In the genomic region with DNA sequence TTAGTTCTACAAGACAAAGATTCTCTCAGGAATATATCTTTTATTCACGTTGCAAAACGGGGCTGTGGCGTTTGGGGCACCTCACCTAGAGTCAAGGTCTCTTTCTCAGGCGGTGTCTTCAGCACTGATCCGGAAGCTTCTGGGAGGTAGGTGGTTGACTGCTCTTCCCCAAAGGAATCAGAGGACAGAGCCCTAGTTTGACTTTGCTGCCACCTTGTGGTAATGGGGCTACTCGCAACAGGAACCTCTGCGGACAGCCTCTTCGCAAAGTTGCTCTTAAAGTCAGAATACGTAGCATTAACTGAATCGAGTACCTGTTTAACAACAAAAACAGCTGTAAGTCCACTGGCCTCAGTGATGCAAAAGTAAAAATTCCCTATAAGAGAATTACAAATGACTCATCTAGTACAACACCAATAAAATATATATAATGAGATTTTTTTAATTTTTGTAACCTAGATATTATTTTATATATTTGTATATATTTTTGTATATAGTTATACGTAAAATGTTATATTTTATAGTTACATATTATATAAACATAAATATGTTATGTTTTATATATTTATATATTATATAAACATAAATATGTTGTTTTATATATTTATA, we compare ENCODE assay signal across 1 cellular context.
TF ChIP-seq lines count a peak whose summit lies in the region.

No MANE protein-coding gene starts in this region.

TF ChIP-seq in H1, 55 proteins besides CTCF, POLR2A, EP300 and RAD21:
- TF ChIP-seq GABPA (IDR thresholded peaks at IDR 0.05; ENCODE audit: borderline replicate concordance, insufficient read depth, low read length) (no peak), JUND (IDR thresholded peaks at IDR 0.05; ENCODE audit: low read length) (peak; percentile 34; the same call in 1 of the 2 replicates)
